ENCODE assay signal across 10 cellular contexts in genomic region chr7:8263048-8263447, GRCh38. TPM values are rescaled to one million over a fixed set of nuclear protein-coding genes. Genes with fewer than 3 reads are reported as not detected.
DNase-seq lines count a peak whose midpoint lies in the region; ATAC-seq and TF ChIP-seq lines count a peak whose summit lies in the region.
"Had no signal": no experiment of that assay in that cellular context is flagged by ENCODE, and none has a peak within 500 bp of the region (broad histone marks: within the 10 kb centered on the region; RNA-seq: fewer than 3 reads in every experiment).

No MANE protein-coding gene starts in this region.

- peaks cover 49% of the 10 kb centered on the region in 2 donors for H3K27me3 Mint-ChIP-seq in CD4-positive, alpha-beta memory T cell
- peaks cover 5% of the 10 kb centered on the region; the same call in 1 of the 2 replicates for H3K27me3 Mint-ChIP-seq in WTC11 (ENCODE audit: low read depth)

- CTCF ChIA-PET in CD4-positive, alpha-beta memory T cell (lab: Charles Lee; ENCODE audit: partially characterized antibody): interaction anchor here (1.3 kb wide), 1 partner anchor 33 kb away, joined by 4 read pairs; no protein-coding TSS in a partner anchor
- CTCF ChIA-PET in WTC11 (lab: Charles Lee): interaction anchor here (1.2 kb wide), 2 partner anchors 17 to 33 kb away, joined by 3 to 8 read pairs; no protein-coding TSS in a partner anchor

- POLR2A ChIA-PET in CD4-positive, alpha-beta memory T cell (lab: Charles Lee; ENCODE audit: partially characterized antibody): no interaction called here
- POLR2A ChIA-PET in WTC11 (lab: Charles Lee): no interaction called here

- no peak overlapping the region for H3K4me3 ChIP-seq in CD4-positive, alpha-beta memory T cell (ENCODE audit: low read length in 2 of 2)

- H3K9me3 Mint-ChIP-seq in CD4-positive, alpha-beta memory T cell: peaks cover 0 to 2% (median 0%) of the 10 kb centered on the region in 8 donors
- peaks cover 9% of the 10 kb centered on the region for H3K9me3 Mint-ChIP-seq in WTC11

- no peak for ATAC-seq in WTC11
- no peak for ATAC-seq in GM21515 (IDR thresholded peaks at IDR 0.05; ENCODE audit: unreplicated experiment)
- ATAC-seq in HG03442 (IDR thresholded peaks at IDR 0.05; ENCODE audit: unreplicated experiment): no peak

- H3K9ac ChIP-seq in ES-I3 (ENCODE audit: low read depth, low read length): peak overlapping the region; percentile 71; the same call in 1 of the 2 replicates

- intact Hi-C loops in CD4-positive, alpha-beta memory T cell (cut with micrococcal nuclease): no loop called here

- no peak for DNase-seq in CD4-positive, alpha-beta memory T cell
- DNase-seq in WTC11 (ENCODE audit: low spot score) (no peak), inferior parietal cortex (ENCODE audit: extremely low spot score) (peak; percentile 11), GOT3 (lab: John Stamatoyannopoulos, UW) (no peak), 8988T (no peak)
- DNase-seq: central memory CD4-positive, alpha-beta T cell had no signal

- no peak overlapping the region for H3K27ac ChIP-seq in CD4-positive, alpha-beta memory T cell (ENCODE audit: low read depth, low read length)

- H3K27ac Mint-ChIP-seq in CD4-positive, alpha-beta memory T cell: no peak overlapping the region
- no peak overlapping the region for H3K27ac Mint-ChIP-seq in WTC11

- no peak for TF ChIP-seq CTCF in WTC11 (IDR thresholded peaks at IDR 0.05)

- no peaks in the 10 kb centered on the region for H3K9me3 ChIP-seq in CD4-positive, alpha-beta memory T cell (ENCODE audit: control insufficient read depth in 1 of 2, low read length in 2 of 2)
- H3K9me3 ChIP-seq in ES-I3 (ENCODE audit: control insufficient read depth, insufficient read depth, low read length): no peaks in the 10 kb centered on the region
- H3K9me3 ChIP-seq: prostate gland had no signal

- no peaks in the 10 kb centered on the region for H3K36me3 ChIP-seq in CD4-positive, alpha-beta memory T cell (ENCODE audit: insufficient read depth, low read length)
- H3K36me3 ChIP-seq in ES-I3 (ENCODE audit: insufficient read depth, low read length): no peaks in the 10 kb centered on the region
- H3K36me3 ChIP-seq: prostate gland had no signal

- H3K4me3 Mint-ChIP-seq in CD4-positive, alpha-beta memory T cell: peak overlapping the region in 5 of 8 donors; percentile 36 to 71 (median 50)
- H3K4me3 Mint-ChIP-seq in WTC11: peak overlapping the region; percentile 69

- no peaks in the 10 kb centered on the region for H3K36me3 Mint-ChIP-seq in CD4-positive, alpha-beta memory T cell
- peaks cover 5% of the 10 kb centered on the region for H3K36me3 Mint-ChIP-seq in WTC11

- peaks cover 15% of the 10 kb centered on the region for H3K27me3 ChIP-seq in CD4-positive, alpha-beta memory T cell (ENCODE audit: insufficient read depth, low read length)

- peaks cover 5 to 15% (median 7%) of the 10 kb centered on the region in 4 donors for H3K4me1 Mint-ChIP-seq in CD4-positive, alpha-beta memory T cell
- H3K4me1 Mint-ChIP-seq in WTC11: peaks cover 34% of the 10 kb centered on the region

- peaks cover 4% of the 10 kb centered on the region for H3K4me1 ChIP-seq in CD4-positive, alpha-beta memory T cell (ENCODE audit: insufficient read depth, low read length)
- no peaks in the 10 kb centered on the region for H3K4me1 ChIP-seq in ES-I3 (ENCODE audit: insufficient read depth, low read length)
- H3K4me1 ChIP-seq: prostate gland had no signal

TF ChIP-seq in WTC11, 78 proteins besides CTCF, POLR2A, EP300 and RAD21:
- TF ChIP-seq CDX4 (CRISPR knock-in tag; IDR thresholded peaks at IDR 0.05; ENCODE audit: borderline replicate concordance) (no peak), ZNF416 (CRISPR knock-in tag; IDR thresholded peaks at IDR 0.05) (no peak), ZNF281 (CRISPR knock-in tag; IDR thresholded peaks at IDR 0.05) (no peak), ZNF138 (CRISPR knock-in tag; conservative IDR thresholded peaks at IDR 0.05) (no peak), ATF2 (CRISPR knock-in tag; IDR thresholded peaks at IDR 0.05; ENCODE audit: borderline replicate concordance, low read depth) (no peak), USF2 (CRISPR knock-in tag; IDR thresholded peaks at IDR 0.05) (no peak), MXD4 (CRISPR knock-in tag; IDR thresholded peaks at IDR 0.05; ENCODE audit: borderline replicate concordance) (no peak), ZMAT4 (CRISPR knock-in tag; IDR thresholded peaks at IDR 0.05) (no peak), E2F4 (CRISPR knock-in tag; IDR thresholded peaks at IDR 0.05; ENCODE audit: borderline replicate concordance, low read depth) (no peak), TEAD1 (CRISPR knock-in tag; IDR thresholded peaks at IDR 0.05) (no peak)

RNA-seq across cellular contexts. Expression of gene ICA1, which starts 1.1 kb away (rescaled TPM):
- total RNA-seq in CD4-positive, alpha-beta memory T cell: 1 to 10 TPM; 1.2 TPM
- 1 to 10 TPM; 3.6 to 7.4 TPM for polyA plus RNA-seq in CD4-positive, alpha-beta memory T cell
- 31.2 to 36.8 TPM (median 33.4 TPM) in 3 replicates for total RNA-seq in WTC11 (2021)

Comparison
In these comparisons a context has a peak if more than half of its experiments do, and no peak if none do; other contexts are left out.
1. RNA of gene ICA1, which starts 1.1 kb away (total RNA-seq): 31.2 to 36.8 TPM in WTC11; 1.2 TPM in CD4-positive, alpha-beta memory T cell; every median in the first group is over 10 times any median in the second.